17 cellular contexts compared by ENCODE assay signal in the genomic region with DNA sequence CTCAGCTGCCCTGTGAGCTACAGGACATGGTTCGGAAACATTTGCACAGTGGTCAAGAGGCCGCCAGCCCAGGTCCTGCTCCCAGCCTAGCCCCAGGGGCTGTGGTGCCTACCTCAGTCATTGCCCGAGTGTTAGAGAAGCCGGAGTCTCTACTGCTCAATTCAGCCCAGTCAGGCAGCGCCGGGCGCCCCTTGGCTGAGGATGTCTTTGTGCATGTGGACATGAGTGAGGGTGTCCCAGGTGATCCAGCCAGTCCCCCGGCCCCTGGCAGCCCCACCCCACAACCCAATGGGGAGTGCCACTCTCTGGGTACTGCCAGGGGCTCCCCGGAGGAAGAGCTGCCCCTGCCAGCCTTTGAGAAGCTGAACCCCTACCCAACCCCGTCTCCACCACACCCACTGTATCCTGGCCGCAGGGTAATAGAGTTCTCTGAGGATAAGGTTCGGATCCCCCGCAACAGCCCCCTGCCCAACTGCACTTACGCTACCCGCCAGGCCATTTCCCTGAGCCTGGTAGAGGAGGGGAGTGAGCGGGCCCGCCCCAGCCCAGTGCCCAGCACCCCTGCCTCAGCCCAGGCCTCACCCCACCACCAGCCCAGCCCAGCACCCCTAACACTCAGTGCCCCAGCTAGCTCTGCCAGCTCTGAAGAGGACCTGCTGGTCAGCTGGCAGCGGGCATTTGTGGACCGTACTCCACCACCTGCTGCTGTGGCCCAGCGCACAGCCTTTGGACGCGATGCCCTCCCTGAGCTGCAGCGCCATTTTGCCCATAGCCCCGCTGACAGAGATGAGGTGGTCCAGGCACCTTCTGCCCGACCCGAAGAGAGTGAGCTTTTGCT. TPM values are rescaled to one million over a fixed set of nuclear protein-coding genes. Genes with fewer than 3 reads are reported as not detected.
A peak's percentile ranks its signal among the peaks of the same experiment; 100 is the strongest.
DNase-seq lines count a peak whose midpoint lies in the region; ATAC-seq, FAIRE-seq and TF ChIP-seq lines count a peak whose summit lies in the region.
"Had no signal": no experiment of that assay in that cellular context is flagged by ENCODE, and none has a peak within 500 bp of the region (broad histone marks: within the 10 kb centered on the region; RNA-seq: fewer than 3 reads in every experiment).

No MANE protein-coding gene starts in this region.

- DNase-seq in activated naive CD8-positive, alpha-beta T cell treated with anti-CD3 and anti-CD28 coated beads for 36 hours, result no peak
- no peak for DNase-seq in activated naive CD8-positive, alpha-beta T cell treated with anti-CD3 and anti-CD28 coated beads, Interleukin-2, amount 50 U/mL, for 24 hours
- no peak for DNase-seq in RWPE1 (ENCODE audit: low spot score)
- no peak for DNase-seq in endothelial cell of umbilical vein (ENCODE audit: low read depth, low spot score)
- no peak for DNase-seq in activated naive CD4-positive, alpha-beta T cell treated with Interleukin-2 at 50 U/mL for 16 hours
- no peak for DNase-seq in left colon
- DNase-seq: 8988T, AML-193, DMS53, GF-D8, HFFc6, KG1 had no signal

- no peaks in the 10 kb centered on the region for H3K79me2 ChIP-seq in endothelial cell of umbilical vein (ENCODE audit: control insufficient read depth, insufficient read depth, low read length)

- TF ChIP-seq CTCF in RWPE1 (conservative IDR thresholded peaks at IDR 0.05; ENCODE audit: low read depth) (no peak), endothelial cell of umbilical vein (IDR thresholded peaks at IDR 0.05; ENCODE audit: extremely low read depth in 1 of 2, insufficient read depth in 1 of 2, low read depth in 1 of 2, low read length in 2 of 2) (no peak)

- no peaks in the 10 kb centered on the region for H3K9me3 ChIP-seq in endothelial cell of umbilical vein (replicated peaks; ENCODE audit: control insufficient read depth, insufficient read depth, low read length)
- H3K9me3 ChIP-seq: BLaER1, HAP-1 had no signal

- no peaks in the 10 kb centered on the region for H4K20me1 ChIP-seq in endothelial cell of umbilical vein (replicated peaks; ENCODE audit: control insufficient read depth, extremely low read depth, insufficient read depth, low read length)

- H3K36me3 ChIP-seq in endothelial cell of umbilical vein (ENCODE audit: control insufficient read depth in 2 of 2, extremely low read depth in 1 of 2, insufficient read depth in 2 of 2, low read length in 2 of 2), result peaks cover 0 to 29% of the 10 kb centered on the region in 2 experiments

- peaks cover 4% of the 10 kb centered on the region for H3K4me1 ChIP-seq in endothelial cell of umbilical vein (ENCODE audit: control insufficient read depth, extremely low read depth, insufficient read depth, low read length)

- no peak overlapping the region for H3K4me3 ChIP-seq in endothelial cell of umbilical vein (replicated peaks in 1 of 3; ENCODE audit: insufficient read depth in 1 of 3, low read depth in 1 of 3, low read length in 3 of 3)
- H3K4me3 ChIP-seq: BLaER1, GM23338, HAP-1 had no signal

- H3K9me3 Mint-ChIP-seq in activated naive CD8-positive, alpha-beta T cell treated with anti-CD3 and anti-CD28 coated beads for 36 hours, result no peaks in the 10 kb centered on the region
- H3K9me3 Mint-ChIP-seq in activated naive CD8-positive, alpha-beta T cell treated with anti-CD3 and anti-CD28 coated beads, Interleukin-2, amount 50 U/mL, for 24 hours, result no peaks in the 10 kb centered on the region
- H3K9me3 Mint-ChIP-seq: HFFc6 had no signal

- POLR2A ChIA-PET in RWPE1 (lab: Yijun Ruan, JAX; ENCODE audit: low non-redundant PET), result no interaction called here
- POLR2A ChIA-PET in endothelial cell of umbilical vein (lab: Charles Lee), result no interaction called here

- peaks cover 3% of the 10 kb centered on the region for H3K4me1 Mint-ChIP-seq in activated naive CD8-positive, alpha-beta T cell treated with anti-CD3 and anti-CD28 coated beads for 36 hours
- H3K4me1 Mint-ChIP-seq in activated naive CD8-positive, alpha-beta T cell treated with anti-CD3 and anti-CD28 coated beads, Interleukin-2, amount 50 U/mL, for 24 hours, result peaks cover 6% of the 10 kb centered on the region

- no peak overlapping the region for H2AFZ ChIP-seq in endothelial cell of umbilical vein (ENCODE audit: low read depth, low read length)
- H2AFZ ChIP-seq: GM23338 had no signal

- dilution Hi-C loops in endothelial cell of umbilical vein (cut with MboI; ENCODE audit: extremely low pct_ligation_motif_present, low sequenced_read_pairs), result no loop called here

- H3K27me3 Mint-ChIP-seq in activated naive CD8-positive, alpha-beta T cell treated with anti-CD3 and anti-CD28 coated beads for 36 hours, result peaks cover 21% of the 10 kb centered on the region
- peaks cover 16% of the 10 kb centered on the region for H3K27me3 Mint-ChIP-seq in activated naive CD8-positive, alpha-beta T cell treated with anti-CD3 and anti-CD28 coated beads, Interleukin-2, amount 50 U/mL, for 24 hours

- intact Hi-C loops in endothelial cell of umbilical vein (cut with micrococcal nuclease) (loop anchor here (10.0 kb wide), 1 partner anchor 600 kb away; no protein-coding TSS in a partner anchor), left colon (cut with DNase I, micrococcal nuclease) (loop anchor here (10.0 kb wide), 2 partner anchors 50 to 240 kb away; partner anchors contain the start of gene DLK2 (in 1 of the 2))

- no peak for FAIRE-seq in endothelial cell of umbilical vein (lab: Jason Lieb, UNC)

- ATAC-seq in activated naive CD8-positive, alpha-beta T cell treated with anti-CD3 and anti-CD28 coated beads, Interleukin-2, amount 50 U/mL, for 24 hours, result no peak
- ATAC-seq in left colon (no peak), GM18520 (IDR thresholded peaks at IDR 0.05; ENCODE audit: unreplicated experiment) (no peak)
- ATAC-seq: GM23338 had no signal

- H3K27ac ChIP-seq in RWPE1 (peak overlapping the region; percentile 36), endothelial cell of umbilical vein (ENCODE audit: insufficient read depth, low read depth, low read length) (no peak overlapping the region)
- H3K27ac ChIP-seq: BLaER1, HL-60 had no signal

- H3K9ac ChIP-seq in endothelial cell of umbilical vein (replicated peaks; ENCODE audit: extremely low read depth, insufficient read depth, low read length), result no peak overlapping the region
- H3K9ac ChIP-seq: BLaER1 had no signal

- no peaks in the 10 kb centered on the region for H3K27me3 ChIP-seq in endothelial cell of umbilical vein (ENCODE audit: control insufficient read depth in 2 of 2, insufficient read depth in 2 of 2, low read length in 2 of 2)

- TSS peak; percentile 31 for BruUV-seq in endothelial cell of umbilical vein (replicated peaks; lab: Mats Ljungman, UMichigan)

- peaks cover 3% of the 10 kb centered on the region for H3K36me3 Mint-ChIP-seq in activated naive CD8-positive, alpha-beta T cell treated with anti-CD3 and anti-CD28 coated beads for 36 hours
- peaks cover 17% of the 10 kb centered on the region for H3K36me3 Mint-ChIP-seq in activated naive CD8-positive, alpha-beta T cell treated with anti-CD3 and anti-CD28 coated beads, Interleukin-2, amount 50 U/mL, for 24 hours (ENCODE audit: low read depth)

- no peaks in the 10 kb centered on the region for H3K9me1 ChIP-seq in endothelial cell of umbilical vein (replicated peaks; ENCODE audit: control insufficient read depth, extremely low read depth, insufficient read depth, low read length)

- no peak overlapping the region for H3K4me2 ChIP-seq in endothelial cell of umbilical vein (ENCODE audit: insufficient read depth, low read length)
- H3K4me2 ChIP-seq: BLaER1, GM23338 had no signal

- CTCF ChIA-PET in RWPE1 (lab: Yijun Ruan, JAX), result interaction anchor here (0.6 to 3.7 kb wide), 5 partner anchors 9 to 208 kb away, joined by 3 to 39 read pairs (median 4); no protein-coding TSS in a partner anchor
- CTCF ChIA-PET in endothelial cell of umbilical vein (lab: Charles Lee), result interaction anchor here (0.7 to 19.0 kb wide), 11 partner anchors 10 to 242 kb away, joined by 3 to 289 read pairs (median 9); partner anchors contain the start of genes DLK2, POLR1C, TJAP1 and YIPF3

- H3K4me3 Mint-ChIP-seq in activated naive CD8-positive, alpha-beta T cell treated with anti-CD3 and anti-CD28 coated beads for 36 hours, result no peak overlapping the region
- no peak overlapping the region for H3K4me3 Mint-ChIP-seq in activated naive CD8-positive, alpha-beta T cell treated with anti-CD3 and anti-CD28 coated beads, Interleukin-2, amount 50 U/mL, for 24 hours
- H3K4me3 Mint-ChIP-seq: GM23338, HFFc6 had no signal

- TF ChIP-seq POLR2A in endothelial cell of umbilical vein (IDR thresholded peaks at IDR 0.05; ENCODE audit: low read depth, low read length), result no peak

- peak overlapping the region; percentile 11 for H3K27ac Mint-ChIP-seq in activated naive CD8-positive, alpha-beta T cell treated with anti-CD3 and anti-CD28 coated beads for 36 hours
- H3K27ac Mint-ChIP-seq in activated naive CD8-positive, alpha-beta T cell treated with anti-CD3 and anti-CD28 coated beads, Interleukin-2, amount 50 U/mL, for 24 hours, result no peak overlapping the region
- H3K27ac Mint-ChIP-seq: GM23338, HFFc6 had no signal

RNA-seq across cellular contexts. Expression of gene LRRC73, which starts 5.2 kb away (rescaled TPM):
- under 1 TPM; 0.10 TPM for total RNA-seq in activated naive CD8-positive, alpha-beta T cell treated with anti-CD3 and anti-CD28 coated beads for 36 hours
- total RNA-seq in endothelial cell of umbilical vein (0.25 and 0.58 TPM in 2 replicates), left colon (under 1 TPM; 0.61 to 0.95 TPM)
- 0.11 and 0.14 TPM in 2 replicates for polyA plus RNA-seq in endothelial cell of umbilical vein
- polyA plus RNA-seq in endothelial cell of umbilical vein (2011; cell fraction: cytosol; rRNA removed), result 0.06 and 0.14 TPM in 2 replicates
- polyA plus RNA-seq in endothelial cell of umbilical vein (2011; cell fraction: nucleus; rRNA removed), result 0.07 and 0.08 TPM in 2 replicates
- polyA plus RNA-seq in endothelial cell of umbilical vein (2012), result 0.12 TPM in 1 of 2 replicates, not detected in the other
- polyA minus RNA-seq in endothelial cell of umbilical vein, result 0.13 TPM in 1 of 2 replicates, not detected in the other
- polyA minus RNA-seq in endothelial cell of umbilical vein (2011; cell fraction: cytosol; rRNA and poly(A)+ RNA removed), result not detected
- 1.4 TPM in 1 of 2 replicates, not detected in the other for polyA minus RNA-seq in endothelial cell of umbilical vein (2011; cell fraction: nucleus; rRNA and poly(A)+ RNA removed)

RNA-seq across cellular contexts. Expression of gene YIPF3, which starts 11.8 kb away (rescaled TPM):
- 10 to 100 TPM; 38.1 to 38.2 TPM for total RNA-seq in activated naive CD8-positive, alpha-beta T cell treated with anti-CD3 and anti-CD28 coated beads for 36 hours
- total RNA-seq in endothelial cell of umbilical vein (117 and 119 TPM in 2 replicates), left colon (100 to 1,000 TPM; 113 to 134 TPM)
- polyA plus RNA-seq in endothelial cell of umbilical vein, result 470 and 561 TPM in 2 replicates
- 186 and 196 TPM in 2 replicates for polyA plus RNA-seq in endothelial cell of umbilical vein (2011; cell fraction: cytosol; rRNA removed)
- 227 and 268 TPM in 2 replicates for polyA plus RNA-seq in endothelial cell of umbilical vein (2011; cell fraction: nucleus; rRNA removed)
- polyA plus RNA-seq in endothelial cell of umbilical vein (2012), result 91.9 and 103 TPM in 2 replicates
- polyA minus RNA-seq in endothelial cell of umbilical vein, result 490 and 494 TPM in 2 replicates
- polyA minus RNA-seq in endothelial cell of umbilical vein (2011; cell fraction: cytosol; rRNA and poly(A)+ RNA removed), result 45.0 TPM
- 63.3 and 75.3 TPM in 2 replicates for polyA minus RNA-seq in endothelial cell of umbilical vein (2011; cell fraction: nucleus; rRNA and poly(A)+ RNA removed)

RNA-seq across cellular contexts. Expression of gene POLR1C, which starts 11.9 kb away (rescaled TPM):
- total RNA-seq in activated naive CD8-positive, alpha-beta T cell treated with anti-CD3 and anti-CD28 coated beads for 36 hours, result 10 to 100 TPM; 87.6 to 99.1 TPM
- total RNA-seq in endothelial cell of umbilical vein, result 40.6 and 46.0 TPM in 2 replicates
- 34.7 and 39.8 TPM in 2 replicates for polyA plus RNA-seq in endothelial cell of umbilical vein
- polyA plus RNA-seq in endothelial cell of umbilical vein (2011; cell fraction: cytosol; rRNA removed), result 37.8 and 41.4 TPM in 2 replicates
- polyA plus RNA-seq in endothelial cell of umbilical vein (2011; cell fraction: nucleus; rRNA removed), result 109 and 139 TPM in 2 replicates
- 55.9 and 92.0 TPM in 2 replicates for polyA plus RNA-seq in endothelial cell of umbilical vein (2012)
- polyA minus RNA-seq in endothelial cell of umbilical vein, result 45.8 and 58.8 TPM in 2 replicates
- polyA minus RNA-seq in endothelial cell of umbilical vein (2011; cell fraction: cytosol; rRNA and poly(A)+ RNA removed), result 35.1 TPM
- 21.0 and 29.9 TPM in 2 replicates for polyA minus RNA-seq in endothelial cell of umbilical vein (2011; cell fraction: nucleus; rRNA and poly(A)+ RNA removed)
- total RNA-seq in left colon, result 10 to 100 TPM; 19.6 to 26.9 TPM

RNA-seq across cellular contexts. Expression of gene TJAP1, which starts 27.6 kb away (rescaled TPM):
- total RNA-seq in activated naive CD8-positive, alpha-beta T cell treated with anti-CD3 and anti-CD28 coated beads for 36 hours, result 10 to 100 TPM; 36.5 to 37.2 TPM
- total RNA-seq in endothelial cell of umbilical vein, result 31.8 and 33.1 TPM in 2 replicates
- 28.4 and 29.9 TPM in 2 replicates for polyA plus RNA-seq in endothelial cell of umbilical vein
- polyA plus RNA-seq in endothelial cell of umbilical vein (2011; cell fraction: cytosol; rRNA removed), result 21.7 and 25.2 TPM in 2 replicates
- polyA plus RNA-seq in endothelial cell of umbilical vein (2011; cell fraction: nucleus; rRNA removed), result 82.3 and 91.6 TPM in 2 replicates
- polyA plus RNA-seq in endothelial cell of umbilical vein (2012), result 14.6 and 15.7 TPM in 2 replicates
- polyA minus RNA-seq in endothelial cell of umbilical vein, result 15.9 and 16.6 TPM in 2 replicates
- 13.4 TPM for polyA minus RNA-seq in endothelial cell of umbilical vein (2011; cell fraction: cytosol; rRNA and poly(A)+ RNA removed)
- 14.7 and 15.2 TPM in 2 replicates for polyA minus RNA-seq in endothelial cell of umbilical vein (2011; cell fraction: nucleus; rRNA and poly(A)+ RNA removed)
- total RNA-seq in left colon, result 10 to 100 TPM; 16.9 to 18.4 TPM

RNA-seq across cellular contexts. Expression of gene DLK2, which starts 49.6 kb away (rescaled TPM):
- under 1 TPM; 0.78 to 0.93 TPM for total RNA-seq in activated naive CD8-positive, alpha-beta T cell treated with anti-CD3 and anti-CD28 coated beads for 36 hours
- total RNA-seq in endothelial cell of umbilical vein (not detected in 2 replicates), left colon (under 1 TPM; 0.27 to 0.28 TPM)
- 0.36 and 0.38 TPM in 2 replicates for polyA plus RNA-seq in endothelial cell of umbilical vein
- 0.28 and 0.32 TPM in 2 replicates for polyA plus RNA-seq in endothelial cell of umbilical vein (2011; cell fraction: cytosol; rRNA removed)
- polyA plus RNA-seq in endothelial cell of umbilical vein (2011; cell fraction: nucleus; rRNA removed), result 0.14 and 0.20 TPM in 2 replicates
- polyA plus RNA-seq in endothelial cell of umbilical vein (2012), result 0.15 and 0.31 TPM in 2 replicates
- polyA minus RNA-seq in endothelial cell of umbilical vein, result 0.76 TPM in 1 of 2 replicates, not detected in the other
- 1.5 TPM for polyA minus RNA-seq in endothelial cell of umbilical vein (2011; cell fraction: cytosol; rRNA and poly(A)+ RNA removed)
- polyA minus RNA-seq in endothelial cell of umbilical vein (2011; cell fraction: nucleus; rRNA and poly(A)+ RNA removed), result not detected in 2 replicates
